15 cellular contexts compared by ENCODE assay signal in the genomic region with DNA sequence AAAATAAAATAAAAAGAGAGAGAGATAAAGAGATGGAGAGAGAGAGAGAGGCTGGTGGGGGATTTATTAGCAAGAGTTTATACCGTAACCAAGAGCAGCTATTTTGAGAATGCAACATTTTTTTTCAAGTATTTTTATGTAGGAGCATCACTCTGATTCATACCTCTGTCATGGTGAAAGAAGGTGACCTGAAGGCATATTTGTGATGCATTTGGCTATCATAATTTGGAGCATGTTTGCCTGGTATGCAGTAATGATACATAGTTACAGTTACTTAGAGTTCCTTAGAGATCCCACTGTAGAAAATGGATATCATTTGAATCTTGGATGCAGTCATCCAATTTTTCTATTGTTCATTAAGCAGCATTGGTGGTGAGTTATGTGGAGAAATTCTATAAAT.
"Had no signal": no experiment of that assay in that cellular context is flagged by ENCODE, and none has a peak within 500 bp of the region (broad histone marks: within the 10 kb centered on the region; RNA-seq: fewer than 3 reads in every experiment).

No MANE protein-coding gene starts in this region.

- H3K36me3 ChIP-seq: gastrocnemius medialis, left ventricle myocardium inferior, right atrium auricular region, thyroid gland had no signal

- H3K4me1 ChIP-seq: gastrocnemius medialis, left ventricle myocardium inferior, psoas muscle, right atrium auricular region, thyroid gland had no signal

- H3K4me3 ChIP-seq: gastrocnemius medialis, left ventricle myocardium inferior, psoas muscle, right atrium auricular region, thyroid gland had no signal

- DNase-seq: activated T-cell treated with anti-CD3 and anti-CD28 coated beads, Interleukin-2, amount 50 U/mL, for 1 hour; aorta; effector memory CD4-positive, alpha-beta T cell; gastrocnemius medialis; hippocampal formation; left ventricle myocardium inferior; psoas muscle; stimulated activated CD4-positive, alpha-beta T cell treated with anti-CD3 and anti-CD28 coated beads, Interleukin-4, amount 100 ng/mL, for 4 hours; stimulated activated naive CD8-positive, alpha-beta T cell treated with anti-CD3 and anti-CD28 coated beads, Interleukin-15, Interleukin-2, amounts not matched to agents 100 U/mL and 50 U/mL, for 24 hours; substantia nigra; thyroid gland had no signal

- H3K9me3 ChIP-seq: left ventricle myocardium inferior, psoas muscle, right atrium auricular region, thyroid gland had no signal

- H3K27me3 ChIP-seq: gastrocnemius medialis, right atrium auricular region, thyroid gland had no signal

- H3K27ac ChIP-seq: gastrocnemius medialis, left ventricle myocardium inferior, psoas muscle, right atrium auricular region, thyroid gland had no signal

- ATAC-seq: activated naive CD4-positive, alpha-beta T cell treated with anti-CD3 and anti-CD28 coated beads, Interleukin-2, amount 50 U/mL, for 72 hours; esophagus mucosa; gastrocnemius medialis; natural killer cell treated with Interleukin-12 subunit alpha and Interleukin-12 subunit beta and Interleukin-15 and Interleukin-18, amount 100 ng/mL, for 72 hours; psoas muscle; stimulated activated naive CD8-positive, alpha-beta T cell treated with anti-CD3 and anti-CD28 coated beads, Interleukin-15, Interleukin-2, amounts not matched to agents 100 U/mL and 50 U/mL, for 24 hours had no signal
